Comparison of ENCODE assay signal across 23 cellular contexts in the genomic region with DNA sequence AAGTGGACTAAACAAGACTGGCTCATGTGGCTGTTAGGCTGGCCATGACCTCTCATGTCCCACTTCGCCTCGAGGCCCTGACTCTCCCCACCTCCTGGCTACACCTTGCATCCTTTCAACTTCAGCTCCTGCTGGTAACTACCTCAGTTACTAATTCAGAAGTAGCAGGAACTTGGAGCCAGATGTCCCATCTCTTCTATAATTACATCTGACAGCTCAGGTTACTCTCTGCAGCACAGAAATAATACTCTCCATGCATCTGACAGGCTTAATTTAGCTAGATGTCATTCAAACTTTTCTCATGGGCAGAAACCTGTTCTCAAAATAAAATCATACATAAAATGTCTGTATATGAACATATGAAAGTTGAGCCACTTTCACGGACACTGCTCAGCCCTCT.
"Had no signal": no experiment of that assay in that cellular context is flagged by ENCODE, and none has a peak within 500 bp of the region (broad histone marks: within the 10 kb centered on the region; RNA-seq: fewer than 3 reads in every experiment).

No MANE protein-coding gene starts in this region.

- H3K4me3 ChIP-seq: coronary artery, hepatocyte, lung, right atrium auricular region, upper lobe of left lung, uterus had no signal

- H3K4me1 ChIP-seq: foreskin keratinocyte, right atrium auricular region, uterus had no signal

- H3K36me3 ChIP-seq: neutrophil, right atrium auricular region, upper lobe of left lung, uterus had no signal

- ATAC-seq: foreskin keratinocyte, left cardiac atrium, left ventricle myocardium superior had no signal

- H3K9me3 Mint-ChIP-seq: endodermal cell, naive B cell, nephron had no signal

- H2AFZ ChIP-seq: hepatocyte had no signal

- H3K27ac Mint-ChIP-seq: endodermal cell, naive B cell, nephron had no signal

- H3K27ac ChIP-seq: coronary artery, foreskin keratinocyte, hepatocyte, neutrophil, right atrium auricular region, upper lobe of left lung, uterus had no signal

- H3K36me3 Mint-ChIP-seq: naive B cell had no signal

- H3K4me2 ChIP-seq: hepatocyte had no signal

- H3K4me1 Mint-ChIP-seq: endodermal cell, naive B cell had no signal

- H3K4me3 Mint-ChIP-seq: endodermal cell, naive B cell, nephron had no signal

- H3K79me2 ChIP-seq: hepatocyte had no signal

- H3K9me3 ChIP-seq: neutrophil, right atrium auricular region, upper lobe of left lung, uterus had no signal

- DNase-seq: effector CD4-positive, alpha-beta T cell; endodermal cell; erythroblast; foreskin keratinocyte; head of caudate nucleus; kidney; left cardiac atrium; left ventricle myocardium superior; mesenchymal stem cell; midbrain; naive B cell; small intestine; stimulated activated CD4-positive, alpha-beta T cell treated with anti-CD3 and anti-CD28 coated beads, Interleukin-12 subunit alpha, Interleukin-12 subunit beta, amount 100 ng/mL, for 4 hours; stimulated activated CD4-positive, alpha-beta T cell treated with anti-CD3 and anti-CD28 coated beads, Interleukin-2, amount 100 ng/mL, for 48 hours; stimulated activated naive CD4-positive, alpha-beta T cell treated with Interleukin-2 at 50 U/mL for 16 hours; upper lobe of left lung; uterus had no signal

- H3K27me3 ChIP-seq: foreskin keratinocyte, hepatocyte, right atrium auricular region, upper lobe of left lung, uterus had no signal
